Comparison of ENCODE assay signal across 12 cellular contexts in genomic region chr9:90921104-90921503, GRCh38.
DNase-seq lines count a peak whose midpoint lies in the region; ATAC-seq and TF ChIP-seq lines count a peak whose summit lies in the region.
"Had no signal": no experiment of that assay in that cellular context is flagged by ENCODE, and none has a peak within 500 bp of the region (broad histone marks: within the 10 kb centered on the region; RNA-seq: fewer than 3 reads in every experiment).

No MANE protein-coding gene starts in this region.

- DNase-seq in NCI-H1436 (lab: John Stamatoyannopoulos, UW) (peak; percentile 16), NCI-H1436 treated with DMSO at 0.1 percent for 48 hours (lab: John Stamatoyannopoulos, UW) (no peak), ascending aorta (ENCODE audit: low spot score in 2 of 2) (peak; percentile 70 to 95), hypothalamus (lab: John Stamatoyannopoulos, UW) (peak in 40 of 51 donors; percentile 5 to 77 (median 34)), HK-2 (ENCODE audit: unreplicated experiment) (no peak)
- DNase-seq: activated CD4-positive, alpha-beta T cell treated with anti-CD3 and anti-CD28 coated beads for 1 hour had no signal

- H3K36me3 ChIP-seq in ascending aorta (no peaks in the 10 kb centered on the region), thymus (ENCODE audit: control insufficient read depth, insufficient read depth) (no peaks in the 10 kb centered on the region)
- H3K36me3 ChIP-seq: neural progenitor cell had no signal

- 83% methylated on average over 8 of the region's 8 CpGs for WGBS in thymus

- H3K27me3 ChIP-seq in ascending aorta = no peaks in the 10 kb centered on the region
- no peaks in the 10 kb centered on the region for H3K27me3 ChIP-seq in thymus (ENCODE audit: control insufficient read depth, insufficient read depth)
- H3K27me3 ChIP-seq: neural progenitor cell had no signal

- ATAC-seq in GM21619 (IDR thresholded peaks at IDR 0.05; ENCODE audit: unreplicated experiment) = no peak
- ATAC-seq in GM19397 (IDR thresholded peaks at IDR 0.05; ENCODE audit: unreplicated experiment) = no peak
- ATAC-seq: activated naive CD4-positive, alpha-beta T cell treated with anti-CD3 and anti-CD28 coated beads, Interleukin-2, amount 50 U/mL, for 72 hours had no signal

- H3K4me3 ChIP-seq in ascending aorta (no peak overlapping the region), thymus (ENCODE audit: low read length) (no peak overlapping the region)
- H3K4me3 ChIP-seq: neural progenitor cell had no signal

- H3K4me1 ChIP-seq in ascending aorta (peaks cover 6 to 25% of the 10 kb centered on the region in 2 donors), thymus (ENCODE audit: control insufficient read depth, insufficient read depth, low read length) (no peaks in the 10 kb centered on the region)
- H3K4me1 ChIP-seq: neural progenitor cell had no signal

- intact Hi-C loops in ascending aorta (cut with DNase I) = loop anchor here (1.0 to 2.0 kb wide), 5 partner anchors 40 to 504 kb away; partner anchors contain the start of gene AUH

- H3K9me3 ChIP-seq in ascending aorta (no peaks in the 10 kb centered on the region), thymus (ENCODE audit: control insufficient read depth) (no peaks in the 10 kb centered on the region)

- H3K27ac ChIP-seq in ascending aorta (peak overlapping the region; percentile 77 to 80), thymus (ENCODE audit: low read depth) (peak overlapping the region; percentile 46)
- H3K27ac ChIP-seq: HL-60, neural progenitor cell had no signal

- TF ChIP-seq CTCF in ascending aorta (IDR thresholded peaks at IDR 0.05) = no peak

Comparison
In these comparisons a context has a peak if more than half of its experiments do, and no peak if none do; other contexts are left out.
1. DNase-seq: peak in NCI-H1436 (single experiment), ascending aorta (2 of 2) and hypothalamus (40 of 51); none in NCI-H1436 treated with DMSO at 0.1 percent for 48 hours (single experiment) and HK-2 (single experiment).